8 cellular contexts compared by ENCODE assay signal in the genomic region with DNA sequence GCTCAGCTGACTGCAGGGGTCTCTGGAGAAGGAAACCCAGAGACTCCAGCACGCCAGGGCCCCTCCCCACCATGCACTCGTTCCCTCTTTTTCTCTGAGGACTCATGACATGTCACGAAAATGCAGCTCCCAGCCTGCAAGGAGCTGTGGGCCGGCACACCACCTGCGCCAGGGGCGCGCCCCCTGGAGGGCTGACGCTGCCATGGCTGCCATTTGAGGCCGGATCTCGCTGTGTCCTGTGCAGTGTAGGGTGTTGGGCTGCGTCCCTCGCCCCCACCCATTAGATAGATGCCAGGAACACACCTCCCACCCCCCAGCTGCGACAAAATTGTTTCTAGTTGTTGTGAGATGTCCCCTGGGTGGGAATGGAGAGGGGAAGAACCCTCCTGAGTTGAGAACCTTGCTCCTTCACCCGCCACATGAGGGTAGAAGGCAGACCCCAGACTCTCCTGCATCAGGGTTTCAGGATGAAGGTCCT. TPM values are rescaled to one million over a fixed set of nuclear protein-coding genes. Genes with fewer than 3 reads are reported as not detected.
DNase-seq lines count a peak whose midpoint lies in the region; ATAC-seq and TF ChIP-seq lines count a peak whose summit lies in the region.

No MANE protein-coding gene starts in this region.

- CTCF ChIA-PET in AG04449 (lab: Yijun Ruan, JAX), result interaction anchor here (0.6 to 10.8 kb wide), 27 partner anchors 9 to 473 kb away, joined by 3 to 119 read pairs (median 4); a partner anchor contains a TSS

- POLR2A ChIA-PET in AG04449 (lab: Yijun Ruan, JAX), result no interaction called here

- H3K4me1 ChIP-seq in Peyer's patch, result peaks cover 9 to 55% (median 46%) of the 10 kb centered on the region in 4 donors

- intact Hi-C loops in Right ventricle myocardium inferior (cut with DNase I), result loop anchor here (1.0 kb wide), 1 partner anchor 64 kb away; no protein-coding TSS in a partner anchor

- TF ChIP-seq CTCF in AG04449 (IDR thresholded peaks at IDR 0.05; ENCODE audit: insufficient read depth, low read length, missing control alignments) (peak; percentile 95), Peyer's patch (IDR thresholded peaks at IDR 0.05) (peak; percentile 89 to 95 (median 92))

- H3K4me3 ChIP-seq in AG04449 (ENCODE audit: low read depth, low read length) (no peak overlapping the region), Peyer's patch (no peak overlapping the region)

- H3K27ac ChIP-seq in Peyer's patch, result peak overlapping the region in 1 of 4 donors; percentile 97

- H3K36me3 ChIP-seq in Peyer's patch, result peaks cover 0 to 6% (median 0%) of the 10 kb centered on the region in 3 donors

- H3K27me3 ChIP-seq in Peyer's patch, result no peaks in the 10 kb centered on the region

- H3K9me3 ChIP-seq in Peyer's patch, result no peaks in the 10 kb centered on the region

- ATAC-seq in Right ventricle myocardium inferior, result peak; percentile 18
- ATAC-seq in HG03135 (IDR thresholded peaks at IDR 0.05; ENCODE audit: unreplicated experiment), result no peak
- ATAC-seq in GM18870 (IDR thresholded peaks at IDR 0.05; ENCODE audit: unreplicated experiment), result no peak

- DNase-seq in AG04449 (ENCODE audit: low read depth, low spot score) (no peak), Peyer's patch (peak; percentile 83 to 92 (median 86)), Right ventricle myocardium inferior (ENCODE audit: missing footprints) (peak; percentile 91), putamen (ENCODE audit: low spot score) (peak; percentile 57)
- peak; percentile 92 for DNase-seq in activated effector memory CD4-positive, alpha-beta T cell treated with anti-CD3 and anti-CD28 coated beads, Interleukin-2, amount 50 U/mL, for 16 hours

- peak; percentile 48 for TF ChIP-seq POLR2A in GM19099 (IDR thresholded peaks at IDR 0.05; ENCODE audit: extremely low read depth, insufficient read length, low read depth)
- TF ChIP-seq POLR2A in Peyer's patch (IDR thresholded peaks at IDR 0.05), result no peak

RNA-seq across cellular contexts. Expression of a gene that starts 8.2 kb away (rescaled TPM):
- total RNA-seq in Peyer's patch, result 10 to 100 TPM; 51.2 to 87.2 (median 77.3) TPM
- total RNA-seq in Right ventricle myocardium inferior, result 120 TPM

RNA-seq across cellular contexts. Expression of a gene that starts 10.3 kb away (rescaled TPM):
- total RNA-seq in Peyer's patch (10 to 100 TPM in 2 of 4 donors, 1 to 10 TPM in 2; 6.2 to 46.2 (median 10.1) TPM), Right ventricle myocardium inferior (5.2 TPM)

RNA-seq across cellular contexts. Expression of a gene that starts 10.6 kb away (rescaled TPM):
- total RNA-seq in Peyer's patch (10 to 100 TPM; 28.2 to 98.2 (median 51.7) TPM), Right ventricle myocardium inferior (38.2 TPM)

RNA-seq across cellular contexts. Expression of a gene that starts 30.4 kb away (rescaled TPM):
- total RNA-seq in Peyer's patch, result 1 to 10 TPM in 1 of 4 donors, not detected in 3; 1.6 TPM
- total RNA-seq in Right ventricle myocardium inferior, result not detected

RNA-seq across cellular contexts. Expression of a gene that starts 37.5 kb away (rescaled TPM):
- total RNA-seq in Peyer's patch (1 to 10 TPM; 2.4 to 6.5 (median 5.7) TPM), Right ventricle myocardium inferior (1.2 TPM)
